In the genomic region with DNA sequence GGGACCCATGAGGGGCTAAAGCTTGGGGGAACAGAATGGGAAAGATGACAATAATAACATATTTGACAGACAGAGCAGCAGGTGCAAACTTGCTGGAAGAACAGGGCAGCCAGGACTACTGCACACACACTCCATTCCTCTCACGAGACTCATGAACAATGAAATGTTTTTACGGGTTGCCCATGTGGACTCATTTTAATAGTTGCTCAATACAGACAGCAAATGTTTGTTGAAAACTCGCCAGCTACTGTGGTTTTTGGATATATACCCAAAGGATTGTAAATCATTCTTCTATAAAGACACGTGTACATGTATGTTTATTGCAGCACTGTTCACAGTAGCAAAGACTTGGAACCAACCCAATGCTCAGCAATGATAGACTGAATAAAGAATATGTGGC, we compare ENCODE assay signal across 18 cellular contexts. TPM values are rescaled to one million over a fixed set of nuclear protein-coding genes. Genes with fewer than 3 reads are reported as not detected.
DNase-seq lines count a peak whose midpoint lies in the region; ATAC-seq and TF ChIP-seq lines count a peak whose summit lies in the region.
"Had no signal": no experiment of that assay in that cellular context is flagged by ENCODE, and none has a peak within 500 bp of the region (broad histone marks: within the 10 kb centered on the region; RNA-seq: fewer than 3 reads in every experiment).

No MANE protein-coding gene starts in this region.

- no peaks in the 10 kb centered on the region for H3F3A ChIP-seq in PC-3 (ENCODE audit: low read length, unreplicated experiment)

- CTCF ChIA-PET in PC-3 (lab: Charles Lee): no interaction called here

- H2AFZ ChIP-seq in PC-3 (ENCODE audit: low read length) (no peak overlapping the region), osteoblast (ENCODE audit: low read length) (no peak overlapping the region)

- H3K79me2 ChIP-seq in PC-3 (ENCODE audit: low read length): no peaks in the 10 kb centered on the region
- no peaks in the 10 kb centered on the region for H3K79me2 ChIP-seq in osteoblast (ENCODE audit: insufficient read depth, low read length)

- no peak overlapping the region for H3K9ac ChIP-seq in PC-3 (ENCODE audit: low read length)
- H3K9ac ChIP-seq: BLaER1 treated with 17β-estradiol and CSF1 and Interleukin-3, amounts not matched to agents 10 nM and 100 nM had no signal

- DNase-seq in LNCaP clone FGC (ENCODE audit: low read depth) (peak; percentile 21), PC-3 (peak; percentile 17), fibroblast of mammary gland (ENCODE audit: low read depth) (peak; percentile 62), osteoblast (ENCODE audit: insufficient read length, low spot score, missing footprints) (peak; percentile 58), kidney tubule cell (ENCODE audit: low spot score) (no peak), SIG-M5 treated with dmso at 0.1 percent for 504 hours (lab: John Stamatoyannopoulos, UW; ENCODE audit: unreplicated experiment) (no peak), NCI-H446 treated with DMSO at 0.1 percent for 48 hours (lab: John Stamatoyannopoulos, UW) (no peak)
- DNase-seq: HCEC 1CT, IMR-90, NCI-H1048, NCI-H1694, NCI-H2171, NCI-H774, Peyer's patch, SHP77 had no signal

- H3K36me3 ChIP-seq in PC-3 (ENCODE audit: low read depth, low read length) (no peaks in the 10 kb centered on the region), osteoblast (ENCODE audit: insufficient read depth, low read length) (no peaks in the 10 kb centered on the region)
- H3K36me3 ChIP-seq: BLaER1 treated with 17β-estradiol and CSF1 and Interleukin-3, amounts not matched to agents 10 nM and 100 nM; Peyer's patch had no signal

- no peak overlapping the region for H3K4me2 ChIP-seq in PC-3 (ENCODE audit: low read length)
- no peak overlapping the region for H3K4me2 ChIP-seq in osteoblast (ENCODE audit: insufficient read depth, low read length)
- H3K4me2 ChIP-seq: BLaER1 treated with 17β-estradiol and CSF1 and Interleukin-3, amounts not matched to agents 10 nM and 100 nM had no signal

- intact Hi-C loops in PC-3 (cut with micrococcal nuclease): no loop called here

- no TSS peak for BruUV-seq in PC-3 (replicated peaks; lab: Mats Ljungman, UMichigan)

- no peaks in the 10 kb centered on the region for H4K20me1 ChIP-seq in PC-3 (ENCODE audit: low read length)
- no peaks in the 10 kb centered on the region for H4K20me1 ChIP-seq in osteoblast (ENCODE audit: insufficient read depth, low read length)
- H4K20me1 ChIP-seq: BLaER1 treated with 17β-estradiol and CSF1 and Interleukin-3, amounts not matched to agents 10 nM and 100 nM had no signal

- TF ChIP-seq CTCF in LNCaP clone FGC (IDR thresholded peaks at IDR 0.05; ENCODE audit: control insufficient read depth, extremely low read depth, insufficient read depth): no peak
- no peak for TF ChIP-seq CTCF in PC-3 (conservative IDR thresholded peaks at IDR 0.05; ENCODE audit: low read depth, low read length)
- TF ChIP-seq CTCF in fibroblast of mammary gland (conservative IDR thresholded peaks at IDR 0.05; ENCODE audit: control insufficient read depth, insufficient read depth, low read depth, low read length): no peak
- TF ChIP-seq CTCF in osteoblast (IDR thresholded peaks at IDR 0.05; ENCODE audit: extremely low read depth, low read depth, low read length): no peak

- ATAC-seq in PC-3: no peak
- ATAC-seq in HG03045 (IDR thresholded peaks at IDR 0.05; ENCODE audit: unreplicated experiment): no peak

- H3K27ac ChIP-seq in PC-3 (ENCODE audit: low read length): no peak overlapping the region
- no peak overlapping the region for H3K27ac ChIP-seq in osteoblast (ENCODE audit: low read depth, low read length)
- H3K27ac ChIP-seq: BLaER1 treated with 17β-estradiol and CSF1 and Interleukin-3, amounts not matched to agents 10 nM and 100 nM; Peyer's patch had no signal

- POLR2A ChIA-PET in PC-3 (lab: Charles Lee; ENCODE audit: unreplicated experiment): no interaction called here

- H3K4me3 ChIP-seq in LNCaP clone FGC (ENCODE audit: low read depth, low read length): no peak overlapping the region
- H3K4me3 ChIP-seq in PC-3 (ENCODE audit: low read length): no peak overlapping the region
- no peak overlapping the region for H3K4me3 ChIP-seq in fibroblast of mammary gland (ENCODE audit: control insufficient read depth, low read depth, low read length)
- H3K4me3 ChIP-seq in osteoblast (ENCODE audit: insufficient read depth, low read length): no peak overlapping the region
- H3K4me3 ChIP-seq: BLaER1 treated with 17β-estradiol and CSF1 and Interleukin-3, amounts not matched to agents 10 nM and 100 nM; Peyer's patch had no signal

- no peaks in the 10 kb centered on the region for H3K9me3 ChIP-seq in PC-3 (ENCODE audit: low read length)
- H3K9me3 ChIP-seq in osteoblast (ENCODE audit: low read depth, low read length): no peaks in the 10 kb centered on the region
- H3K9me3 ChIP-seq: Peyer's patch had no signal

- H3K9me2 ChIP-seq in PC-3 (replicated peaks; ENCODE audit: low read length): no peaks in the 10 kb centered on the region

- H3K4me1 ChIP-seq in PC-3 (ENCODE audit: insufficient read depth, low read length): peaks cover 4% of the 10 kb centered on the region; the same call in 1 of the 2 replicates
- peaks cover 8% of the 10 kb centered on the region for H3K4me1 ChIP-seq in osteoblast (ENCODE audit: insufficient read depth, low read length)
- H3K4me1 ChIP-seq: Peyer's patch had no signal

- H3K27me3 ChIP-seq in PC-3 (ENCODE audit: low read length) (peaks cover 3% of the 10 kb centered on the region; the same call in 1 of the 2 replicates), osteoblast (ENCODE audit: insufficient read depth, low read length) (peaks cover 30% of the 10 kb centered on the region)
- H3K27me3 ChIP-seq: BLaER1 treated with 17β-estradiol and CSF1 and Interleukin-3, amounts not matched to agents 10 nM and 100 nM; Peyer's patch had no signal

RNA-seq across cellular contexts. Expression of a gene that starts 10.3 kb away (rescaled TPM):
- not detected in 2 replicates for total RNA-seq in PC-3 (2014; rRNA removed)
- under 0.01 TPM in 2 replicates for total RNA-seq in osteoblast
- total RNA-seq: IMR-90, NCI-H460 had no signal

Comparison
In these comparisons a context has a peak if more than half of its experiments do, and no peak if none do; other contexts are left out.
1. DNase-seq: peak in LNCaP clone FGC (single experiment), PC-3 (single experiment), fibroblast of mammary gland (single experiment) and osteoblast (single experiment); none in kidney tubule cell (single experiment), SIG-M5 treated with dmso at 0.1 percent for 504 hours (single experiment) and NCI-H446 treated with DMSO at 0.1 percent for 48 hours (single experiment).